ENCODE assay signal across 32 cellular contexts in genomic region chr3:172216267-172216666, GRCh38.
"Had no signal": no experiment of that assay in that cellular context is flagged by ENCODE, and none has a peak within 500 bp of the region (broad histone marks: within the 10 kb centered on the region; RNA-seq: fewer than 3 reads in every experiment).

No MANE protein-coding gene starts in this region.

- H3K9me3 ChIP-seq: adrenal gland, body of pancreas, esophagus muscularis mucosa, gastrocnemius medialis, heart left ventricle had no signal

- H3K4me3 ChIP-seq: adrenal gland, body of pancreas, coronary artery, dorsolateral prefrontal cortex, esophagus muscularis mucosa, gastrocnemius medialis, heart left ventricle had no signal

- H3K27ac ChIP-seq: body of pancreas, coronary artery, dorsolateral prefrontal cortex, esophagus muscularis mucosa, foreskin keratinocyte, gastrocnemius medialis, WERI-Rb-1 had no signal

- H3K27me3 ChIP-seq: adrenal gland, body of pancreas, esophagus muscularis mucosa, foreskin keratinocyte, gastrocnemius medialis, heart left ventricle had no signal

- DNase-seq: activated B cell treated with CpG ODN at 0.5 μM for 24 hours; activated CD4-positive, alpha-beta T cell treated with anti-CD3 and anti-CD28 coated beads for 48 hours; activated CD4-positive, alpha-beta T cell treated with anti-CD3 and anti-CD28 coated beads, Interleukin-2, amount 50 U/mL, for 1 hour; activated CD4-positive, alpha-beta T cell treated with anti-CD3 and anti-CD28 coated beads, Interleukin-2, amount 50 U/mL, for 48 hours; activated CD8-positive, alpha-beta memory T cell treated with anti-CD3 and anti-CD28 coated beads, Interleukin-2, amount 10 ng/mL, durations not matched to agents 7 days and 5 days; activated CD8-positive, alpha-beta memory T cell treated with anti-CD3 and anti-CD28 coated beads, Interleukin-2, amount 50 U/mL, for 4 hours; activated CD8-positive, alpha-beta T cell treated with anti-CD3 and anti-CD28 coated beads, Interleukin-2, amount 10 ng/mL, durations not matched to agents 7 days and 5 days; activated effector memory CD4-positive, alpha-beta T cell treated with anti-CD3 and anti-CD28 coated beads, Interleukin-2, amount 50 U/mL, for 16 hours; activated naive CD4-positive, alpha-beta T cell treated with anti-CD3 and anti-CD28 coated beads for 36 hours; activated naive CD8-positive, alpha-beta T cell treated with anti-CD3 and anti-CD28 coated beads for 36 hours; activated naive CD8-positive, alpha-beta T cell treated with anti-CD3 and anti-CD28 coated beads, Interleukin-2, amount 50 U/mL, for 24 hours; activated T-cell treated with anti-CD3 and anti-CD28 coated beads, Interleukin-2, amount 50 U/mL, for 1 hour; activated T-cell treated with anti-CD3 and anti-CD28 coated beads, Interleukin-2, amount 50 U/mL, for 48 hours; adrenal gland; amygdala; aorta; body of pancreas; cerebellar nuclear complex; effector memory CD4-positive, alpha-beta T cell; endodermal cell; foreskin keratinocyte; gastrocnemius medialis; glutamatergic neuron; heart left ventricle; T-helper 1 cell; T-helper 17 cell; T1000; WERI-Rb-1 had no signal

- ATAC-seq: activated CD4-positive, CD25-positive, alpha-beta regulatory T cell treated with anti-CD3 and anti-CD28 coated beads, Interleukin-2, amount 50 U/mL, for 24 hours; activated CD8-positive, alpha-beta memory T cell treated with anti-CD3 and anti-CD28 coated beads, Interleukin-2, amount 10 ng/mL, durations not matched to agents 7 days and 5 days; activated CD8-positive, alpha-beta T cell treated with anti-CD3 and anti-CD28 coated beads, Interleukin-2, amount 10 ng/mL, durations not matched to agents 7 days and 5 days; activated naive CD8-positive, alpha-beta T cell treated with anti-CD3 and anti-CD28 coated beads, Interleukin-2, amount 50 U/mL, for 24 hours; body of pancreas; foreskin keratinocyte; gastrocnemius medialis; heart left ventricle; T-helper 17 cell had no signal

- H3K36me3 ChIP-seq: adrenal gland, esophagus muscularis mucosa, gastrocnemius medialis, heart left ventricle, WERI-Rb-1 had no signal
